7 cellular contexts compared by ENCODE assay signal in genomic region chr19:33362508-33363228, GRCh38.
"Had no signal": no experiment of that assay in that cellular context is flagged by ENCODE, and none has a peak within 500 bp of the region (broad histone marks: within the 10 kb centered on the region; RNA-seq: fewer than 3 reads in every experiment).

No MANE protein-coding gene starts in this region.

- H2AFZ ChIP-seq: GM23338 had no signal

- H3K4me3 ChIP-seq: GM23338 had no signal

- FAIRE-seq: H1, H54, HTR-8/SVneo had no signal

- DNase-seq: H9, KG1 had no signal

- H3K4me2 ChIP-seq: GM23338 had no signal

- ATAC-seq: GM23338, HCT116 had no signal
